In genomic region chr12:118960865-118961264, GRCh38 we compare ENCODE assay signal across 38 cellular contexts. TPM values are rescaled to one million over a fixed set of nuclear protein-coding genes. Genes with fewer than 3 reads are reported as not detected.
"Had no signal": no experiment of that assay in that cellular context is flagged by ENCODE, and none has a peak within 500 bp of the region (broad histone marks: within the 10 kb centered on the region; RNA-seq: fewer than 3 reads in every experiment).

No MANE protein-coding gene starts in this region.

- H3K36me3 Mint-ChIP-seq: activated CD4-positive, alpha-beta memory T cell treated with anti-CD3 and anti-CD28 coated beads for 36 hours; activated naive CD8-positive, alpha-beta T cell treated with anti-CD3 and anti-CD28 coated beads for 36 hours had no signal

- H3K4me3 ChIP-seq: adrenal gland, body of pancreas, breast epithelium had no signal

- DNase-seq: activated B cell treated with CpG ODN at 0.5 μM for 24 hours; activated CD4-positive, alpha-beta memory T cell treated with anti-CD3 and anti-CD28 coated beads for 36 hours; activated CD4-positive, alpha-beta T cell treated with anti-CD3 and anti-CD28 coated beads for 4 hours; activated CD4-positive, alpha-beta T cell treated with anti-CD3 and anti-CD28 coated beads, Interleukin-2, amount 10 ng/mL, durations not matched to agents 24 days and 14 days; activated CD4-positive, alpha-beta T cell treated with anti-CD3 and anti-CD28 coated beads, Interleukin-2, amount 50 U/mL, for 1 hour; activated CD4-positive, alpha-beta T cell treated with anti-CD3 and anti-CD28 coated beads, Interleukin-2, amount 50 U/mL, for 4 hours; activated CD4-positive, CD25-positive, alpha-beta regulatory T cell treated with anti-CD3 and anti-CD28 coated beads, Interleukin-2, amount 50 U/mL, for 72 hours; activated CD8-positive, alpha-beta memory T cell treated with anti-CD3 and anti-CD28 coated beads, Interleukin-2, amount 50 U/mL, for 4 hours; activated CD8-positive, alpha-beta T cell treated with anti-CD3 and anti-CD28 coated beads for 36 hours; activated effector memory CD4-positive, alpha-beta T cell treated with anti-CD3 and anti-CD28 coated beads, Interleukin-2, amount 50 U/mL, for 16 hours; activated gamma-delta T cell treated with Interleukin-2 at 50 U/mL for 16 hours; activated naive CD4-positive, alpha-beta T cell; activated naive CD4-positive, alpha-beta T cell treated with anti-CD3 and anti-CD28 coated beads for 36 hours; activated naive CD4-positive, alpha-beta T cell treated with anti-CD3 and anti-CD28 coated beads, Interleukin-2, amount 50 U/mL, for 16 hours; activated naive CD8-positive, alpha-beta T cell treated with anti-CD3 and anti-CD28 coated beads for 36 hours; activated T-cell treated with anti-CD3 and anti-CD28 coated beads for 4 hours; activated T-cell treated with anti-CD3 and anti-CD28 coated beads, Interleukin-2, amount 50 U/mL, for 1 hour; activated T-cell treated with anti-CD3 and anti-CD28 coated beads, Interleukin-2, amount 50 U/mL, for 4 hours; activated T-cell treated with anti-CD3 and anti-CD28 coated beads, Interleukin-2, amount 50 U/mL, for 72 hours; adrenal gland; amniotic stem cell; aorta; body of pancreas; brain microvascular endothelial cell; central memory CD4-positive, alpha-beta T cell; T-helper 1 cell; T-helper 2 cell; T-helper 9 cell had no signal

- H3K27me3 Mint-ChIP-seq: activated CD4-positive, alpha-beta memory T cell treated with anti-CD3 and anti-CD28 coated beads for 36 hours; activated CD4-positive, alpha-beta T cell treated with anti-CD3 and anti-CD28 coated beads, Interleukin-2, amount 10 ng/mL, durations not matched to agents 24 days and 14 days; activated CD8-positive, alpha-beta T cell treated with anti-CD3 and anti-CD28 coated beads for 36 hours; activated naive CD8-positive, alpha-beta T cell treated with anti-CD3 and anti-CD28 coated beads for 36 hours; activated T-helper 17 cell treated with anti-CD3 and anti-CD28 coated beads, Interleukin-2, amount 50 U/mL, for 72 hours had no signal

- ATAC-seq: activated CD8-positive, alpha-beta T cell treated with anti-CD3 and anti-CD28 coated beads for 36 hours; activated naive CD4-positive, alpha-beta T cell treated with anti-CD3 and anti-CD28 coated beads, Interleukin-2, amount 50 U/mL, for 72 hours; activated T-cell treated with anti-CD3 and anti-CD28 coated beads, Interleukin-2, amount 50 U/mL, for 4 hours; activated T-cell treated with anti-CD3 and anti-CD28 coated beads, Interleukin-2, amount 50 U/mL, for 72 hours; activated T-helper 17 cell treated with anti-CD3 and anti-CD28 coated beads, Interleukin-2, amount 50 U/mL, for 72 hours; body of pancreas had no signal

- H3K27ac Mint-ChIP-seq: activated B cell treated with CpG ODN at 0.5 μM for 24 hours; activated CD4-positive, alpha-beta memory T cell treated with anti-CD3 and anti-CD28 coated beads for 36 hours; activated CD4-positive, alpha-beta T cell treated with anti-CD3 and anti-CD28 coated beads, Interleukin-2, amount 10 ng/mL, durations not matched to agents 24 days and 14 days; activated CD8-positive, alpha-beta T cell treated with anti-CD3 and anti-CD28 coated beads for 36 hours; activated naive CD4-positive, alpha-beta T cell treated with anti-CD3 and anti-CD28 coated beads for 36 hours; activated naive CD4-positive, alpha-beta T cell treated with anti-CD3 and anti-CD28 coated beads, Interleukin-2, amount 50 U/mL, for 72 hours; activated naive CD8-positive, alpha-beta T cell treated with anti-CD3 and anti-CD28 coated beads for 36 hours; activated T-cell treated with anti-CD3 and anti-CD28 coated beads, Interleukin-2, amount 50 U/mL, for 72 hours; activated T-helper 1 cell treated with anti-CD3 and anti-CD28 coated beads, Interleukin-12 subunit alpha, Interleukin-12 subunit beta, Interleukin-2, Interleukin-4 antibody, amounts not matched to agents 30 ng/mL and 10 ng/mL and 1 ng/mL, durations not matched to agents 14 hours and 24 hours and 36 hours; activated T-helper 17 cell treated with anti-CD3 and anti-CD28 coated beads, Interleukin-2, amount 50 U/mL, for 72 hours; T-helper 1 cell treated with Interleukin-12 subunit alpha and Interleukin-12 subunit beta and Interleukin-4 antibody, amounts not matched to agents 30 μg/mL and 1 μg/mL, for 36 hours; T-helper 2 cell treated with Interferon-gamma antibody and Interleukin-4, amounts not matched to agents 5 μg/mL and 100 μg/mL, for 36 hours had no signal

- H3K9me3 ChIP-seq: adrenal gland, body of pancreas, breast epithelium had no signal

- H3K9me3 Mint-ChIP-seq: activated CD4-positive, alpha-beta T cell treated with anti-CD3 and anti-CD28 coated beads, Interleukin-2, amount 10 ng/mL, durations not matched to agents 24 days and 14 days; activated T-helper 1 cell treated with anti-CD3 and anti-CD28 coated beads, Interleukin-12 subunit alpha, Interleukin-12 subunit beta, Interleukin-2, Interleukin-4 antibody, amounts not matched to agents 30 ng/mL and 10 ng/mL and 1 ng/mL, durations not matched to agents 14 hours and 24 hours and 36 hours; T-helper 1 cell treated with Interleukin-12 subunit alpha and Interleukin-12 subunit beta and Interleukin-4 antibody, amounts not matched to agents 30 μg/mL and 1 μg/mL, for 36 hours; T-helper 2 cell treated with Interferon-gamma antibody and Interleukin-4, amounts not matched to agents 5 μg/mL and 100 μg/mL, for 36 hours had no signal

- H3K27ac ChIP-seq: adrenal gland, body of pancreas, brain microvascular endothelial cell, breast epithelium, VCaP had no signal

- FAIRE-seq: astrocyte, TTC549 had no signal

- H3K4me3 Mint-ChIP-seq: activated B cell treated with CpG ODN at 0.5 μM for 24 hours; activated CD4-positive, alpha-beta memory T cell treated with anti-CD3 and anti-CD28 coated beads for 36 hours; activated CD4-positive, alpha-beta T cell treated with anti-CD3 and anti-CD28 coated beads, Interleukin-2, amount 10 ng/mL, durations not matched to agents 24 days and 14 days; activated CD8-positive, alpha-beta T cell treated with anti-CD3 and anti-CD28 coated beads for 36 hours; activated naive CD4-positive, alpha-beta T cell treated with anti-CD3 and anti-CD28 coated beads for 36 hours; activated naive CD8-positive, alpha-beta T cell treated with anti-CD3 and anti-CD28 coated beads for 36 hours; activated T-cell treated with anti-CD3 and anti-CD28 coated beads, Interleukin-2, amount 50 U/mL, for 4 hours; activated T-cell treated with anti-CD3 and anti-CD28 coated beads, Interleukin-2, amount 50 U/mL, for 72 hours; activated T-helper 1 cell treated with anti-CD3 and anti-CD28 coated beads, Interleukin-12 subunit alpha, Interleukin-12 subunit beta, Interleukin-2, Interleukin-4 antibody, amounts not matched to agents 30 ng/mL and 10 ng/mL and 1 ng/mL, durations not matched to agents 14 hours and 24 hours and 36 hours; activated T-helper 17 cell treated with anti-CD3 and anti-CD28 coated beads, Interleukin-2, amount 50 U/mL, for 72 hours; T-helper 1 cell treated with Interleukin-12 subunit alpha and Interleukin-12 subunit beta and Interleukin-4 antibody, amounts not matched to agents 30 μg/mL and 1 μg/mL, for 36 hours; T-helper 2 cell treated with Interferon-gamma antibody and Interleukin-4, amounts not matched to agents 5 μg/mL and 100 μg/mL, for 36 hours had no signal

- H3K36me3 ChIP-seq: adrenal gland, brain microvascular endothelial cell, breast epithelium had no signal

- H3K4me1 Mint-ChIP-seq: activated B cell treated with CpG ODN at 0.5 μM for 24 hours; activated CD4-positive, alpha-beta T cell treated with anti-CD3 and anti-CD28 coated beads, Interleukin-2, amount 10 ng/mL, durations not matched to agents 24 days and 14 days; activated naive CD8-positive, alpha-beta T cell treated with anti-CD3 and anti-CD28 coated beads for 36 hours; activated T-helper 17 cell treated with anti-CD3 and anti-CD28 coated beads, Interleukin-2, amount 50 U/mL, for 72 hours had no signal

- H3K4me1 ChIP-seq: adrenal gland, body of pancreas, breast epithelium had no signal

- H3K27me3 ChIP-seq: adrenal gland, body of pancreas, brain microvascular endothelial cell had no signal

RNA-seq across cellular contexts. Expression of gene SRRM4, which starts 20.5 kb away (rescaled TPM):
- total RNA-seq: activated B cell treated with CpG ODN at 0.5 μM for 24 hours; activated CD4-positive, alpha-beta memory T cell treated with anti-CD3 and anti-CD28 coated beads for 36 hours; activated CD4-positive, alpha-beta T cell treated with anti-CD3 and anti-CD28 coated beads, Interleukin-2, amount 10 ng/mL, durations not matched to agents 24 days and 14 days; activated CD8-positive, alpha-beta memory T cell treated with anti-CD3 and anti-CD28 coated beads for 36 hours; activated CD8-positive, alpha-beta T cell treated with anti-CD3 and anti-CD28 coated beads for 36 hours; activated naive CD4-positive, alpha-beta T cell treated with anti-CD3 and anti-CD28 coated beads for 36 hours; activated naive CD4-positive, alpha-beta T cell treated with anti-CD3 and anti-CD28 coated beads, Interleukin-2, amount 50 U/mL, for 72 hours; activated naive CD8-positive, alpha-beta T cell treated with anti-CD3 and anti-CD28 coated beads for 36 hours; activated T-cell treated with anti-CD3 and anti-CD28 coated beads, Interleukin-2, amount 50 U/mL, for 4 hours; activated T-cell treated with anti-CD3 and anti-CD28 coated beads, Interleukin-2, amount 50 U/mL, for 72 hours; activated T-helper 1 cell treated with anti-CD3 and anti-CD28 coated beads, Interleukin-12 subunit alpha, Interleukin-12 subunit beta, Interleukin-2, Interleukin-4 antibody, amounts not matched to agents 30 ng/mL and 10 ng/mL and 1 ng/mL, durations not matched to agents 14 hours and 24 hours and 36 hours; activated T-helper 17 cell treated with anti-CD3 and anti-CD28 coated beads, Interleukin-2, amount 50 U/mL, for 72 hours; body of pancreas; breast epithelium had no signal
